1 cellular context compared by ENCODE assay signal in the genomic region with DNA sequence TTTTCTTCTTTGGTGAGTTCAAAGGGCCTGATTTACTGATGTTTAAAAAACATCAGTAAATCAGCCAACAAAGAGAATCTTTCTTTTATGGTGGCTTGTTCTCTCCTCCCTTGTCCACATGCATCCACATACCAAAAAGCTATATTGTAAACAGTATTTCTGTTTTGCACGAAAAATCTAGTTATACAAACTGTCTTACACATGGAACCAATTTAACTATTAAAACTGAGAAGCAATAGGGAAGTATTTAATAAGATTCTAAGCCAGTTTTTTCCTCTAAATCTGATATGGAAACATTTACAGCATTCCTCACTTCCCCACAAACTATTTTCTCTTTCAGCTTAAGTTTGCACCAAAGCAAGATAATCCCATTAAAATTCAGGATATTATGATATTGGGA.
TF ChIP-seq lines count a peak whose summit lies in the region.

No MANE protein-coding gene starts in this region.

TF ChIP-seq in GM12878, 131 proteins besides CTCF, POLR2A, EP300 and RAD21 (continued from another document):
- TF ChIP-seq, protein P1, sequence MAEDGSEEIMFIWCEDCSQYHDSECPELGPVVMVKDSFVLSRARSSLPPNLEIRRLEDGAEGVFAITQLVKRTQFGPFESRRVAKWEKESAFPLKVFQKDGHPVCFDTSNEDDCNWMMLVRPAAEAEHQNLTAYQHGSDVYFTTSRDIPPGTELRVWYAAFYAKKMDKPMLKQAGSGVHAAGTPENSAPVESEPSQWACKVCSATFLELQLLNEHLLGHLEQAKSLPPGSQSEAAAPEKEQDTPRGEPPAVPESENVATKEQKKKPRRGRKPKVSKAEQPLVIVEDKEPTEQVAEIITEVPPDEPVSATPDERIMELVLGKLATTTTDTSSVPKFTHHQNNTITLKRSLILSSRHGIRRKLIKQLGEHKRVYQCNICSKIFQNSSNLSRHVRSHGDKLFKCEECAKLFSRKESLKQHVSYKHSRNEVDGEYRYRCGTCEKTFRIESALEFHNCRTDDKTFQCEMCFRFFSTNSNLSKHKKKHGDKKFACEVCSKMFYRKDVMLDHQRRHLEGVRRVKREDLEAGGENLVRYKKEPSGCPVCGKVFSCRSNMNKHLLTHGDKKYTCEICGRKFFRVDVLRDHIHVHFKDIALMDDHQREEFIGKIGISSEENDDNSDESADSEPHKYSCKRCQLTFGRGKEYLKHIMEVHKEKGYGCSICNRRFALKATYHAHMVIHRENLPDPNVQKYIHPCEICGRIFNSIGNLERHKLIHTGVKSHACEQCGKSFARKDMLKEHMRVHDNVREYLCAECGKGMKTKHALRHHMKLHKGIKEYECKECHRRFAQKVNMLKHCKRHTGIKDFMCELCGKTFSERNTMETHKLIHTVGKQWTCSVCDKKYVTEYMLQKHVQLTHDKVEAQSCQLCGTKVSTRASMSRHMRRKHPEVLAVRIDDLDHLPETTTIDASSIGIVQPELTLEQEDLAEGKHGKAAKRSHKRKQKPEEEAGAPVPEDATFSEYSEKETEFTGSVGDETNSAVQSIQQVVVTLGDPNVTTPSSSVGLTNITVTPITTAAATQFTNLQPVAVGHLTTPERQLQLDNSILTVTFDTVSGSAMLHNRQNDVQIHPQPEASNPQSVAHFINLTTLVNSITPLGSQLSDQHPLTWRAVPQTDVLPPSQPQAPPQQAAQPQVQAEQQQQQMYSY (CRISPR knock-in tag; IDR thresholded peaks at IDR 0.05), result no peak
- no peak for TF ChIP-seq TAF1 (IDR thresholded peaks at IDR 0.05; ENCODE audit: borderline replicate concordance, low read depth, low read length)
